Comparison of ENCODE assay signal across 21 cellular contexts in the genomic region with DNA sequence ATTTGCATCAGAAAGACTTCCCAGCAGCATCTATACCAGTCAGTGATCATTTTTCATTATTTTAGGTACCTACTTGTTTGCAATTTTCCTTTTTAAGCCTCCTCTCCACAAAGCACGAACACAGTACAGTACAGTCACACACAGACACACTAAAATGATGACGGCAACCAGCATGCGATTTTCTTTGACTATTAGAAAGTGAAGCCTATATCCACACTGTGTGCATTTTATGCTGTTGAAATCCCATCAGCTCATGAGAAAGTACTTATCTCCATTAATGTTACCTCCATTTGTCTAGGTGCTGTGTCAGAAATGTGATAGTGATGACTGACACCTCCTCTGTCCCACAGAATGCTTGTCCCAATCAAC.
"Had no signal": no experiment of that assay in that cellular context is flagged by ENCODE, and none has a peak within 500 bp of the region (broad histone marks: within the 10 kb centered on the region; RNA-seq: fewer than 3 reads in every experiment).

No MANE protein-coding gene starts in this region.

- H3K27me3 ChIP-seq: SJSA1 had no signal

- H3K4me3 ChIP-seq: SJSA1, SK-N-MC had no signal

- H3K4me1 ChIP-seq: SJSA1 had no signal

- H3K27ac ChIP-seq: SJSA1, SK-N-MC had no signal

- H3K9me3 ChIP-seq: SJSA1 had no signal

- ATAC-seq: HepG2 had no signal

- DNase-seq: IMR-90, Karpas-422, KG1, MV-4-11, NCI-H1048, NCI-H1105, NCI-H1436 treated with DMSO at 0.1 percent for 48 hours, NCI-H1694 treated with DMSO at 0.1 percent for 48 hours, NCI-H1930, NCI-H2081, NCI-H2107, NCI-H2227 treated with DMSO at 0.1 percent for 48 hours, NCI-H524, NCI-H526 treated with DMSO at 0.1 percent for 48 hours, NCI-H748 treated with DMSO at 0.1 percent for 48 hours, Right ventricle myocardium superior, RPMI8226, SIG-M5 had no signal

- H3K36me3 ChIP-seq: SJSA1 had no signal
